In genomic region chr11:125941606-125942275, GRCh38 we compare ENCODE assay signal across 1 cellular context.
A peak's percentile ranks its signal among the peaks of the same experiment; 100 is the strongest.
TF ChIP-seq lines count a peak whose summit lies in the region.

No MANE protein-coding gene starts in this region.

TF ChIP-seq in WTC11, 78 proteins besides CTCF, POLR2A, EP300 and RAD21 (continued from another document):
- TF ChIP-seq ZSCAN18 (CRISPR knock-in tag; IDR thresholded peaks at IDR 0.05) (no peak), ZNF232 (CRISPR knock-in tag; IDR thresholded peaks at IDR 0.05) (0 out of 2 replicates have a peak, but pooled peaks have one; percentile 41), E2F5 (CRISPR knock-in tag; IDR thresholded peaks at IDR 0.05) (no peak), NR3C1 (CRISPR knock-in tag; conservative IDR thresholded peaks at IDR 0.05; ENCODE audit: low read depth) (no peak), USF2 (CRISPR knock-in tag; IDR thresholded peaks at IDR 0.05) (0 out of 2 replicates have a peak, but pooled peaks have one; percentile 17), ZBTB21 (CRISPR knock-in tag; IDR thresholded peaks at IDR 0.05; ENCODE audit: borderline replicate concordance) (peak; percentile 22; the same call in 1 of the 2 replicates), ATF2 (CRISPR knock-in tag; IDR thresholded peaks at IDR 0.05; ENCODE audit: borderline replicate concordance, low read depth) (no peak), TP53 (CRISPR knock-in tag; IDR thresholded peaks at IDR 0.05) (no peak), FOXK1 (CRISPR knock-in tag; IDR thresholded peaks at IDR 0.05) (no peak), TEAD4 (CRISPR knock-in tag; IDR thresholded peaks at IDR 0.05) (no peak), MAX (CRISPR knock-in tag; IDR thresholded peaks at IDR 0.05) (no peak; the same call in 1 of the 2 replicates), SMAD3 (CRISPR knock-in tag; IDR thresholded peaks at IDR 0.05; ENCODE audit: borderline replicate concordance) (peak; percentile 61; the same call in 1 of the 2 replicates), FOXP4 (CRISPR knock-in tag; IDR thresholded peaks at IDR 0.05) (no peak), JAZF1 (CRISPR knock-in tag; IDR thresholded peaks at IDR 0.05) (no peak), ZBTB43 (CRISPR knock-in tag; IDR thresholded peaks at IDR 0.05) (no peak), IRF2 (CRISPR knock-in tag; IDR thresholded peaks at IDR 0.05; ENCODE audit: borderline replicate concordance, low read depth) (no peak)
